13 cellular contexts compared by ENCODE assay signal in the genomic region with DNA sequence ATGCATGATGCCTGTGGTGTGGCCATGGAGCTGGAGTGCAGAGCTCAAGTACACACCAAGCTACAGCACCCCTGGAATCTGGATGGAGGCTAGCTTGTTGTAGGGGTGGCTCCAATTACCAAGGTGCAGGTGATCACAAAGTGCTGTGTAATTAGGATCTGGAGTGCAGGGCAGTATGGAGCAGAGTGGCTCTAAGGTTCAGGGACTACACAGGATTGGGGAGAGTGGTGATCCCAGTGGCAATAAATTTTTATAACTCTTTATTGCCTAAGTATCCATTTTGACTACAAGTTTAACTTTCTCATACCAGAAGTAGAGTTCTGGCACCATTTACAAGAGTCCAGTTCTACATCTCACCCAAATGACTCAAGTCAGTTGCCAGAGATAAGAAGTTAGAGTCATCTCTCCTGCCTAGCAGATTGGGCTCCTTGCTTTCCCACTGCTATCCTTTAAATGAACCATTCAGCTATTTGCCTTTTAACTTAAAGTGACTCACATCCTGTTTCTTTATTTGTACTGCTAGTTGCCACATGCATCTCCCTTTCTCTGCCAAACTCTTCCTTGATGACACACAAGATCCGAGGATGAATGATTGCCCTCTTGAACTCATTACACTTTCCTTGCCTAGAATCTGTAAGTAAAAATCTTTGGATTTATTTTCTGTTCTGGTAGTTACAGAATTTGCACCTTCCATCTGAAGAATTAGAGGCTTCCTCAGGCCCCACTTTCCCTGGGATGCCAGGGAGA.
DNase-seq lines count a peak whose midpoint lies in the region; ATAC-seq and TF ChIP-seq lines count a peak whose summit lies in the region.
"Had no signal": no experiment of that assay in that cellular context is flagged by ENCODE, and none has a peak within 500 bp of the region (broad histone marks: within the 10 kb centered on the region; RNA-seq: fewer than 3 reads in every experiment).

No MANE protein-coding gene starts in this region.

- TF ChIP-seq CTCF in MCF 10A (IDR thresholded peaks at IDR 0.05; ENCODE audit: unreplicated experiment) (no peak), breast epithelium (IDR thresholded peaks at IDR 0.05) (no peak), sigmoid colon (IDR thresholded peaks at IDR 0.05) (no peak)

- 10 to 39% methylated on average over 1 of the region's 1 CpG for WGBS in sigmoid colon, 2 donors

- H3K4me3 ChIP-seq in breast epithelium (no peak overlapping the region), sigmoid colon (no peak overlapping the region)
- H3K4me3 ChIP-seq: prostate gland had no signal

- no peak for TF ChIP-seq EP300 in sigmoid colon (IDR thresholded peaks at IDR 0.05)

- H3K27ac Mint-ChIP-seq in MCF 10A (ENCODE audit: low read depth, unreplicated experiment): peak overlapping the region; percentile 68
- no peak overlapping the region for H3K27ac Mint-ChIP-seq in stimulated activated memory B cell treated with anti-CD40 and anti-IgM and Interleukin-4, amounts not matched to agents 10 μg/mL and 1 μg/mL and 100 μg/mL, for 72 hours
- H3K27ac Mint-ChIP-seq: activated naive CD4-positive, alpha-beta T cell treated with anti-CD3 and anti-CD28 coated beads, Interleukin-2, amount 50 U/mL, for 24 hours had no signal

- peaks cover 4% of the 10 kb centered on the region for H3K36me3 Mint-ChIP-seq in MCF 10A (ENCODE audit: insufficient read depth, unreplicated experiment)
- H3K36me3 Mint-ChIP-seq in stimulated activated memory B cell treated with anti-CD40 and anti-IgM and Interleukin-4, amounts not matched to agents 10 μg/mL and 1 μg/mL and 100 μg/mL, for 72 hours: no peaks in the 10 kb centered on the region
- H3K36me3 Mint-ChIP-seq: activated naive CD4-positive, alpha-beta T cell treated with anti-CD3 and anti-CD28 coated beads, Interleukin-2, amount 50 U/mL, for 24 hours had no signal

- intact Hi-C loops in MCF 10A (cut with micrococcal nuclease): loop anchor here (1.0 kb wide), 1 partner anchor 21 kb away; no protein-coding TSS in a partner anchor
- intact Hi-C loops in breast epithelium (cut with DNase I; ENCODE audit: low total_unique reads): no loop called here
- intact Hi-C loops in sigmoid colon (cut with DNase I): no loop called here

- CTCF ChIA-PET in MCF 10A (lab: Yijun Ruan, JAX): interaction anchor here (0.6 to 2.8 kb wide), 5 partner anchors 10 to 129 kb away, joined by 3 to 15 read pairs (median 4); no protein-coding TSS in a partner anchor

- H3K4me3 Mint-ChIP-seq in MCF 10A (ENCODE audit: unreplicated experiment): no peak overlapping the region
- H3K4me3 Mint-ChIP-seq in stimulated activated memory B cell treated with anti-CD40 and anti-IgM and Interleukin-4, amounts not matched to agents 10 μg/mL and 1 μg/mL and 100 μg/mL, for 72 hours: no peak overlapping the region
- H3K4me3 Mint-ChIP-seq: activated naive CD4-positive, alpha-beta T cell treated with anti-CD3 and anti-CD28 coated beads, Interleukin-2, amount 50 U/mL, for 24 hours had no signal

- H3K36me3 ChIP-seq in breast epithelium (no peaks in the 10 kb centered on the region), sigmoid colon (no peaks in the 10 kb centered on the region)
- H3K36me3 ChIP-seq: prostate gland, WERI-Rb-1 had no signal

- no peaks in the 10 kb centered on the region for H3K9me3 Mint-ChIP-seq in MCF 10A (ENCODE audit: unreplicated experiment)
- H3K9me3 Mint-ChIP-seq in stimulated activated memory B cell treated with anti-CD40 and anti-IgM and Interleukin-4, amounts not matched to agents 10 μg/mL and 1 μg/mL and 100 μg/mL, for 72 hours: peaks cover 4% of the 10 kb centered on the region
- H3K9me3 Mint-ChIP-seq: activated naive CD4-positive, alpha-beta T cell treated with anti-CD3 and anti-CD28 coated beads, Interleukin-2, amount 50 U/mL, for 24 hours had no signal

- BruUV-seq in MCF 10A (replicated peaks; lab: Mats Ljungman, UMichigan): TSS peak; percentile 79

- no peaks in the 10 kb centered on the region for H3K27me3 Mint-ChIP-seq in MCF 10A (ENCODE audit: insufficient read depth, unreplicated experiment)
- H3K27me3 Mint-ChIP-seq in stimulated activated memory B cell treated with anti-CD40 and anti-IgM and Interleukin-4, amounts not matched to agents 10 μg/mL and 1 μg/mL and 100 μg/mL, for 72 hours: no peaks in the 10 kb centered on the region
- H3K27me3 Mint-ChIP-seq: activated naive CD4-positive, alpha-beta T cell treated with anti-CD3 and anti-CD28 coated beads, Interleukin-2, amount 50 U/mL, for 24 hours had no signal

- no peak for ATAC-seq in stimulated activated memory B cell treated with anti-CD40 and anti-IgM and Interleukin-4, amounts not matched to agents 10 μg/mL and 1 μg/mL and 100 μg/mL, for 72 hours
- no peak for ATAC-seq in GM21576 (IDR thresholded peaks at IDR 0.05; ENCODE audit: unreplicated experiment)

- H3K4me1 ChIP-seq in breast epithelium (no peaks in the 10 kb centered on the region), sigmoid colon (no peaks in the 10 kb centered on the region)
- H3K4me1 ChIP-seq: prostate gland had no signal

- no peaks in the 10 kb centered on the region for H3K9me3 ChIP-seq in breast epithelium
- H3K9me3 ChIP-seq in sigmoid colon: no peaks in the 10 kb centered on the region
- H3K9me3 ChIP-seq: prostate gland had no signal

- H3K27me3 ChIP-seq in breast epithelium (no peaks in the 10 kb centered on the region), sigmoid colon (no peaks in the 10 kb centered on the region)

- H3K27ac ChIP-seq in breast epithelium: no peak overlapping the region
- no peak overlapping the region for H3K27ac ChIP-seq in sigmoid colon
- H3K27ac ChIP-seq: prostate gland, WERI-Rb-1 had no signal

- TF ChIP-seq POLR2A in breast epithelium (IDR thresholded peaks at IDR 0.05) (no peak), sigmoid colon (IDR thresholded peaks at IDR 0.05) (no peak)

- peaks cover 21% of the 10 kb centered on the region for H3K4me1 Mint-ChIP-seq in MCF 10A (ENCODE audit: insufficient read depth, unreplicated experiment)
- no peaks in the 10 kb centered on the region for H3K4me1 Mint-ChIP-seq in stimulated activated memory B cell treated with anti-CD40 and anti-IgM and Interleukin-4, amounts not matched to agents 10 μg/mL and 1 μg/mL and 100 μg/mL, for 72 hours
- H3K4me1 Mint-ChIP-seq: activated naive CD4-positive, alpha-beta T cell treated with anti-CD3 and anti-CD28 coated beads, Interleukin-2, amount 50 U/mL, for 24 hours had no signal

- DNase-seq in MCF 10A (ENCODE audit: unreplicated experiment) (peak; percentile 98), breast epithelium (ENCODE audit: low spot score in 2 of 2) (no peak), SKM-1 (lab: John Stamatoyannopoulos, UW; ENCODE audit: unreplicated experiment) (peak; percentile 68), fibroblast of the conjunctiva (ENCODE audit: low read depth) (peak; percentile 75), NCI-H1930 (lab: John Stamatoyannopoulos, UW) (no peak), sigmoid colon (no peak)
- DNase-seq: 8988T, NCI-H1417, WERI-Rb-1 had no signal

- POLR2A ChIA-PET in MCF 10A (lab: Yijun Ruan, JAX): interaction anchor here (0.6 to 2.0 kb wide), 6 partner anchors 13 to 545 kb away, joined by 3 to 22 read pairs (median 3); no protein-coding TSS in a partner anchor

Comparison
In these comparisons a context has a peak if more than half of its experiments do, and no peak if none do; other contexts are left out.
1. DNase-seq: peak in MCF 10A (single experiment), SKM-1 (single experiment) and fibroblast of the conjunctiva (single experiment); none in breast epithelium (0 of 2), NCI-H1930 (0 of 2) and sigmoid colon (single experiment).